In genomic region chrY:12905520-12905887, GRCh38 we compare ENCODE assay signal across 8 cellular contexts. TPM values are rescaled to one million over a fixed set of nuclear protein-coding genes. Genes with fewer than 3 reads are reported as not detected.
DNase-seq lines count a peak whose midpoint lies in the region; ATAC-seq and TF ChIP-seq lines count a peak whose summit lies in the region.

No MANE protein-coding gene starts in this region.

- ATAC-seq in GM19372 (IDR thresholded peaks at IDR 0.05; ENCODE audit: low read depth, unreplicated experiment) (peak; percentile 42), left ventricle myocardium superior (peak; percentile 89), HG03095 (IDR thresholded peaks at IDR 0.05; ENCODE audit: unreplicated experiment) (no peak)
- ATAC-seq in activated CD8-positive, alpha-beta T cell treated with anti-CD3 and anti-CD28 coated beads, Interleukin-2, amount 10 ng/mL, durations not matched to agents 7 days and 5 days = peak; percentile 59

- POLR2A ChIA-PET in activated CD8-positive, alpha-beta T cell treated with anti-CD3 and anti-CD28 coated beads, Interleukin-2, amount 10 ng/mL, durations not matched to agents 7 days and 5 days (lab: Charles Lee) = no interaction called here
- POLR2A ChIA-PET in RWPE1 (lab: Yijun Ruan, JAX; ENCODE audit: low non-redundant PET) = no interaction called here

- H3K27ac Mint-ChIP-seq in activated CD8-positive, alpha-beta T cell treated with anti-CD3 and anti-CD28 coated beads, Interleukin-2, amount 10 ng/mL, durations not matched to agents 7 days and 5 days = peak overlapping the region; percentile 100

- peak; percentile 28 for DNase-seq in LNCaP clone FGC (ENCODE audit: low read depth)
- DNase-seq in activated CD8-positive, alpha-beta T cell treated with anti-CD3 and anti-CD28 coated beads, Interleukin-2, amount 10 ng/mL, durations not matched to agents 7 days and 5 days = peak; percentile 82
- DNase-seq in left ventricle myocardium superior = peak; percentile 58
- DNase-seq in stimulated activated CD8-positive, alpha-beta memory T cell treated with anti-CD3 and anti-CD28 coated beads, Interleukin-12 subunit alpha, Interleukin-12 subunit beta, amount 100 ng/mL, for 1 hour (ENCODE audit: low read depth) = peak; percentile 53
- DNase-seq in RWPE1 (ENCODE audit: low spot score) = no peak
- no peak for DNase-seq in SJCRH30

- H3K4me1 Mint-ChIP-seq in activated CD8-positive, alpha-beta T cell treated with anti-CD3 and anti-CD28 coated beads, Interleukin-2, amount 10 ng/mL, durations not matched to agents 7 days and 5 days (ENCODE audit: low read depth) = peaks cover 27% of the 10 kb centered on the region

- no peaks in the 10 kb centered on the region for H3K9me3 Mint-ChIP-seq in activated CD8-positive, alpha-beta T cell treated with anti-CD3 and anti-CD28 coated beads, Interleukin-2, amount 10 ng/mL, durations not matched to agents 7 days and 5 days (ENCODE audit: insufficient read depth)

- intact Hi-C loops in left ventricle myocardium superior (cut with micrococcal nuclease) = no loop called here

- no peaks in the 10 kb centered on the region for H3K9me3 ChIP-seq in SJCRH30 (replicated peaks)

- no peak for TF ChIP-seq CTCF in LNCaP clone FGC (IDR thresholded peaks at IDR 0.05; ENCODE audit: control insufficient read depth, extremely low read depth, insufficient read depth)
- TF ChIP-seq CTCF in RWPE1 (conservative IDR thresholded peaks at IDR 0.05; ENCODE audit: low read depth) = no peak

- CTCF ChIA-PET in activated CD8-positive, alpha-beta T cell treated with anti-CD3 and anti-CD28 coated beads, Interleukin-2, amount 10 ng/mL, durations not matched to agents 7 days and 5 days (lab: Charles Lee) = interaction anchor here (1.1 kb wide), 1 partner anchor 438 kb away, joined by 3 read pairs; no protein-coding TSS in a partner anchor
- CTCF ChIA-PET in RWPE1 (lab: Yijun Ruan, JAX) = no interaction called here

- H3K27ac ChIP-seq in RWPE1 (no peak overlapping the region), SJCRH30 (no peak overlapping the region)

- H3K36me3 Mint-ChIP-seq in activated CD8-positive, alpha-beta T cell treated with anti-CD3 and anti-CD28 coated beads, Interleukin-2, amount 10 ng/mL, durations not matched to agents 7 days and 5 days (ENCODE audit: low read depth) = peaks cover 23% of the 10 kb centered on the region

- H3K4me3 Mint-ChIP-seq in activated CD8-positive, alpha-beta T cell treated with anti-CD3 and anti-CD28 coated beads, Interleukin-2, amount 10 ng/mL, durations not matched to agents 7 days and 5 days = peak overlapping the region; percentile 97

- H3K27me3 ChIP-seq in SJCRH30 = no peaks in the 10 kb centered on the region

- no peaks in the 10 kb centered on the region for H3K36me3 ChIP-seq in SJCRH30

- no peaks in the 10 kb centered on the region for H3K27me3 Mint-ChIP-seq in activated CD8-positive, alpha-beta T cell treated with anti-CD3 and anti-CD28 coated beads, Interleukin-2, amount 10 ng/mL, durations not matched to agents 7 days and 5 days (ENCODE audit: low read depth)

- H3K4me3 ChIP-seq in LNCaP clone FGC (ENCODE audit: low read depth, low read length) (peak overlapping the region; percentile 74), SJCRH30 (no peak overlapping the region)

- no peaks in the 10 kb centered on the region for H3K4me1 ChIP-seq in SJCRH30

RNA-seq across cellular contexts. Expression of gene DDX3Y, which starts 0.8 kb away (rescaled TPM):
- 10 to 100 TPM; 74.8 to 80.6 TPM for total RNA-seq in activated CD8-positive, alpha-beta T cell treated with anti-CD3 and anti-CD28 coated beads, Interleukin-2, amount 10 ng/mL, durations not matched to agents 7 days and 5 days
- 33.6 TPM for total RNA-seq in left ventricle myocardium superior
- 0.20 TPM in 1 of 2 replicates, not detected in the other for total RNA-seq in SJCRH30 (2014; rRNA removed; shearing (Covaris generic))

Comparison
In these comparisons a context has a peak if more than half of its experiments do, and no peak if none do; other contexts are left out.
1. DNase-seq: peak in LNCaP clone FGC (single experiment), activated CD8-positive, alpha-beta T cell treated with anti-CD3 and anti-CD28 coated beads, Interleukin-2, amount 10 ng/mL, durations not matched to agents 7 days and 5 days (single experiment), left ventricle myocardium superior (single experiment) and stimulated activated CD8-positive, alpha-beta memory T cell treated with anti-CD3 and anti-CD28 coated beads, Interleukin-12 subunit alpha, Interleukin-12 subunit beta, amount 100 ng/mL, for 1 hour (single experiment); none in RWPE1 (single experiment) and SJCRH30 (0 of 2).